ENCODE assay signal across 10 cellular contexts in genomic region chr6:27544612-27545260, GRCh38.
A peak's percentile ranks its signal among the peaks of the same experiment; 100 is the strongest.
DNase-seq lines count a peak whose midpoint lies in the region; ATAC-seq, FAIRE-seq and TF ChIP-seq lines count a peak whose summit lies in the region.
"Had no signal": no experiment of that assay in that cellular context is flagged by ENCODE, and none has a peak within 500 bp of the region (broad histone marks: within the 10 kb centered on the region; RNA-seq: fewer than 3 reads in every experiment).

No MANE protein-coding gene starts in this region.

- H2AFZ ChIP-seq in HepG2 (ENCODE audit: low read length), result peak overlapping the region; percentile 98

- peaks cover 88% of the 10 kb centered on the region for H3K27me3 Mint-ChIP-seq in activated naive CD8-positive, alpha-beta T cell treated with anti-CD3 and anti-CD28 coated beads, Interleukin-2, amount 50 U/mL, for 24 hours
- peaks cover 84% of the 10 kb centered on the region for H3K27me3 Mint-ChIP-seq in type B pancreatic cell

- H3K4me3 ChIP-seq in HepG2 (replicated peaks in 1 of 3; ENCODE audit: insufficient read depth in 1 of 3, low read depth in 2 of 3, low read length in 3 of 3) (peak overlapping the region; percentile 68 to 80 (median 78)), right lobe of liver (no peak overlapping the region), iPS-15b (ENCODE audit: low read depth, low read length) (peak overlapping the region; percentile 80), aorta (ENCODE audit: low read length in 2 of 2) (peak overlapping the region in 1 of 2 donors; percentile 33), Peyer's patch (no peak overlapping the region)

- H3K27me3 ChIP-seq in HepG2 (ENCODE audit: control insufficient read depth in 1 of 2, insufficient read depth in 2 of 2, low read length in 2 of 2), result no peaks in the 10 kb centered on the region; a peak in 1 of 5 replicates
- peaks cover 0 to 59% of the 10 kb centered on the region in 2 donors for H3K27me3 ChIP-seq in right lobe of liver
- H3K27me3 ChIP-seq in iPS-15b (ENCODE audit: control insufficient read depth, insufficient read depth, low read length), result peaks cover 20% of the 10 kb centered on the region
- H3K27me3 ChIP-seq in aorta (ENCODE audit: control insufficient read depth in 1 of 2, insufficient read depth in 2 of 2, low read length in 1 of 2), result peaks cover 0 to 5% of the 10 kb centered on the region in 2 donors
- peaks cover 4 to 45% of the 10 kb centered on the region in 2 donors for H3K27me3 ChIP-seq in Peyer's patch

- in situ Hi-C loops in HepG2 (cut with HindIII; ENCODE audit: extremely low pct_ligation_motif_present, low pct_unique_long_range_greater_than_20kb), result no loop called here

- H3K79me2 ChIP-seq in HepG2 (ENCODE audit: insufficient read depth, low read length), result no peaks in the 10 kb centered on the region

- TF ChIP-seq EP300 in HepG2 (IDR thresholded peaks at IDR 0.05; ENCODE audit: low read depth in 2 of 2, low read length in 2 of 2), result no peak
- TF ChIP-seq EP300 in HepG2 (CRISPR knock-in tag; IDR thresholded peaks at IDR 0.05; ENCODE audit: borderline replicate concordance), result no peak

- peaks cover 35% of the 10 kb centered on the region for H3K9me3 Mint-ChIP-seq in activated naive CD8-positive, alpha-beta T cell treated with anti-CD3 and anti-CD28 coated beads, Interleukin-2, amount 50 U/mL, for 24 hours
- no peaks in the 10 kb centered on the region for H3K9me3 Mint-ChIP-seq in type B pancreatic cell

- no peak for FAIRE-seq in HepG2 (lab: Jason Lieb, UNC)
- FAIRE-seq: D721Med had no signal

- peak overlapping the region; percentile 83 for H3K4me2 ChIP-seq in HepG2 (ENCODE audit: low read depth, low read length)

- H3K36me3 Mint-ChIP-seq in activated naive CD8-positive, alpha-beta T cell treated with anti-CD3 and anti-CD28 coated beads, Interleukin-2, amount 50 U/mL, for 24 hours (ENCODE audit: low read depth), result peaks cover 16% of the 10 kb centered on the region
- no peaks in the 10 kb centered on the region for H3K36me3 Mint-ChIP-seq in type B pancreatic cell

- TF ChIP-seq RAD21 in HepG2 (CRISPR knock-in tag; IDR thresholded peaks at IDR 0.05), result no peak

- H3K4me1 Mint-ChIP-seq in activated naive CD8-positive, alpha-beta T cell treated with anti-CD3 and anti-CD28 coated beads, Interleukin-2, amount 50 U/mL, for 24 hours, result peaks cover 18% of the 10 kb centered on the region
- H3K4me1 Mint-ChIP-seq in type B pancreatic cell (ENCODE audit: unreplicated experiment), result peaks cover 19% of the 10 kb centered on the region

- H3K27ac ChIP-seq in HepG2 (ENCODE audit: extremely low read length, insufficient read depth, low read length), result peak overlapping the region; percentile 55
- no peak overlapping the region for H3K27ac ChIP-seq in right lobe of liver
- no peak overlapping the region for H3K27ac ChIP-seq in aorta (ENCODE audit: low read depth in 1 of 2, low read length in 2 of 2)
- H3K27ac ChIP-seq in Peyer's patch, result no peak overlapping the region

- H3K9me3 ChIP-seq in HepG2 (ENCODE audit: low read length) (no peaks in the 10 kb centered on the region), right lobe of liver (no peaks in the 10 kb centered on the region), iPS-15b (ENCODE audit: control insufficient read depth, insufficient read depth, low read length) (no peaks in the 10 kb centered on the region), aorta (ENCODE audit: control insufficient read depth, low read length) (peaks cover 4% of the 10 kb centered on the region), Peyer's patch (peaks cover 0 to 9% (median 2%) of the 10 kb centered on the region in 4 donors)

- H4K20me1 ChIP-seq in HepG2 (ENCODE audit: insufficient read depth, low read length), result no peaks in the 10 kb centered on the region; the same call in 1 of the 2 replicates

- TF ChIP-seq CTCF in HepG2 (CRISPR knock-in tag; IDR thresholded peaks at IDR 0.05), result no peak
- TF ChIP-seq CTCF in right lobe of liver (IDR thresholded peaks at IDR 0.05), result no peak
- TF ChIP-seq CTCF in type B pancreatic cell (conservative IDR thresholded peaks at IDR 0.05), result no peak
- TF ChIP-seq CTCF in Peyer's patch (IDR thresholded peaks at IDR 0.05), result no peak

- ATAC-seq in HepG2, result peak; percentile 37
- no peak for ATAC-seq in right lobe of liver
- ATAC-seq in activated naive CD8-positive, alpha-beta T cell treated with anti-CD3 and anti-CD28 coated beads, Interleukin-2, amount 50 U/mL, for 24 hours, result no peak
- no peak for ATAC-seq in aorta (ENCODE audit: low FRiP score)

- POLR2A ChIA-PET in HepG2 (lab: Yijun Ruan, JAX), result interaction anchor here (0.6 to 1.6 kb wide), 10 partner anchors 22 to 349 kb away, joined by 3 to 6 read pairs (median 3); partner anchors contain the start of gene ZNF184

- H3K4me3 Mint-ChIP-seq in activated naive CD8-positive, alpha-beta T cell treated with anti-CD3 and anti-CD28 coated beads, Interleukin-2, amount 50 U/mL, for 24 hours, result peak overlapping the region; percentile 73
- H3K4me3 Mint-ChIP-seq in type B pancreatic cell, result peak overlapping the region; percentile 91

- under 1% methylated on average over 20 of the region's 20 CpGs for WGBS in HepG2 (ENCODE audit: low lambda C conversion rate)
- WGBS in right lobe of liver (ENCODE audit: insufficient coverage, low coverage, low lambda C conversion rate, missing lambda C conversion rate), result 8% methylated on average over 20 of the region's 20 CpGs
- 4 to 5% methylated on average over 20 of the region's 20 CpGs for WGBS in aorta, 2 donors

- no TSS peak for BruUV-seq in HepG2 (replicated peaks; lab: Mats Ljungman, UMichigan)

- H3K9ac ChIP-seq in HepG2 (ENCODE audit: insufficient read depth, low read depth, low read length) (peak overlapping the region; percentile 65), iPS-15b (ENCODE audit: low read depth, low read length) (peak overlapping the region; percentile 57)

- no peak overlapping the region for H3K27ac Mint-ChIP-seq in activated naive CD8-positive, alpha-beta T cell treated with anti-CD3 and anti-CD28 coated beads, Interleukin-2, amount 50 U/mL, for 24 hours
- peak overlapping the region; percentile 84 for H3K27ac Mint-ChIP-seq in type B pancreatic cell

- no peak for DNase-seq in HepG2 (ENCODE audit: low spot score)
- DNase-seq in right lobe of liver, result no peak
- DNase-seq in activated naive CD8-positive, alpha-beta T cell treated with anti-CD3 and anti-CD28 coated beads, Interleukin-2, amount 50 U/mL, for 24 hours, result no peak
- DNase-seq in type B pancreatic cell (ENCODE audit: extremely low spot score, unreplicated experiment), result no peak
- no peak for DNase-seq in aorta
- no peak for DNase-seq in Peyer's patch
- DNase-seq in NCI-H146 treated with DMSO at 0.1 percent for 48 hours (lab: John Stamatoyannopoulos, UW; ENCODE audit: unreplicated experiment), result no peak
- DNase-seq: hypothalamus had no signal

- CTCF ChIA-PET in HepG2 (lab: Yijun Ruan, JAX; ENCODE audit: low intra/inter-chr PET ratio, low total read pairs), result no interaction called here

- TF ChIP-seq POLR2A in HepG2 (IDR thresholded peaks at IDR 0.05; ENCODE audit: insufficient read depth in 1 of 2, low read depth in 2 of 2, low read length in 2 of 2), result no peak
- TF ChIP-seq POLR2A in right lobe of liver (IDR thresholded peaks at IDR 0.05), result no peak
- no peak for TF ChIP-seq POLR2A in Peyer's patch (IDR thresholded peaks at IDR 0.05)

- H3K36me3 ChIP-seq in HepG2 (replicated peaks in 1 of 2; ENCODE audit: control insufficient read depth in 1 of 2, insufficient read depth in 2 of 2, low read length in 2 of 2) (no peaks in the 10 kb centered on the region), right lobe of liver (no peaks in the 10 kb centered on the region), iPS-15b (ENCODE audit: control insufficient read depth, insufficient read depth, low read length) (no peaks in the 10 kb centered on the region), aorta (ENCODE audit: control insufficient read depth in 1 of 2, insufficient read depth in 2 of 2, low read length in 1 of 2) (no peaks in the 10 kb centered on the region), Peyer's patch (no peaks in the 10 kb centered on the region)

- peaks cover 29% of the 10 kb centered on the region for H3K4me1 ChIP-seq in HepG2 (ENCODE audit: insufficient read depth, low read length)
- H3K4me1 ChIP-seq in right lobe of liver, result no peaks in the 10 kb centered on the region
- H3K4me1 ChIP-seq in iPS-15b (ENCODE audit: control insufficient read depth, insufficient read depth, low read length), result no peaks in the 10 kb centered on the region
- H3K4me1 ChIP-seq in aorta (ENCODE audit: control insufficient read depth in 1 of 2, insufficient read depth in 2 of 2, low read length in 2 of 2), result no peaks in the 10 kb centered on the region
- peaks cover 0 to 7% (median 0%) of the 10 kb centered on the region in 4 donors for H3K4me1 ChIP-seq in Peyer's patch

- intact Hi-C loops in HepG2 (cut with micrococcal nuclease; ENCODE audit: unreplicated experiment), result loop anchor here (1.0 to 5.0 kb wide), 6 partner anchors 16 to 140 kb away; no protein-coding TSS in a partner anchor
- intact Hi-C loops in right lobe of liver (cut with DNase I), result no loop called here
- intact Hi-C loops in aorta (cut with DNase I), result no loop called here

TF ChIP-seq in HepG2, 621 proteins besides CTCF, POLR2A, EP300 and RAD21 (continues in another document):
- TF ChIP-seq, protein P1, sequence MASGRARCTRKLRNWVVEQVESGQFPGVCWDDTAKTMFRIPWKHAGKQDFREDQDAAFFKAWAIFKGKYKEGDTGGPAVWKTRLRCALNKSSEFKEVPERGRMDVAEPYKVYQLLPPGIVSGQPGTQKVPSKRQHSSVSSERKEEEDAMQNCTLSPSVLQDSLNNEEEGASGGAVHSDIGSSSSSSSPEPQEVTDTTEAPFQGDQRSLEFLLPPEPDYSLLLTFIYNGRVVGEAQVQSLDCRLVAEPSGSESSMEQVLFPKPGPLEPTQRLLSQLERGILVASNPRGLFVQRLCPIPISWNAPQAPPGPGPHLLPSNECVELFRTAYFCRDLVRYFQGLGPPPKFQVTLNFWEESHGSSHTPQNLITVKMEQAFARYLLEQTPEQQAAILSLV (CRISPR knock-in tag; IDR thresholded peaks at IDR 0.05; ENCODE audit: borderline replicate concordance), result 0 out of 2 replicates have a peak, but pooled peaks have one; percentile 72
- TF ChIP-seq HMGXB4 (CRISPR knock-in tag; IDR thresholded peaks at IDR 0.05; ENCODE audit: borderline replicate concordance in 1 of 2, low read depth in 1 of 2) (peak in 1 of 2 experiments; percentile 20; a peak in 1 of 4 replicates), AKAP8 (CRISPR knock-in tag; IDR thresholded peaks at IDR 0.05) (0 out of 2 replicates have a peak, but pooled peaks have one; percentile 46)

Comparison
In these comparisons a context has a peak if more than half of its experiments do, and no peak if none do; other contexts are left out.
1. H3K4me3 ChIP-seq: peak in HepG2 (3 of 3) and iPS-15b (single experiment); none in right lobe of liver (0 of 3) and Peyer's patch (0 of 4).